Comparison of ENCODE assay signal across 17 cellular contexts in the genomic region with DNA sequence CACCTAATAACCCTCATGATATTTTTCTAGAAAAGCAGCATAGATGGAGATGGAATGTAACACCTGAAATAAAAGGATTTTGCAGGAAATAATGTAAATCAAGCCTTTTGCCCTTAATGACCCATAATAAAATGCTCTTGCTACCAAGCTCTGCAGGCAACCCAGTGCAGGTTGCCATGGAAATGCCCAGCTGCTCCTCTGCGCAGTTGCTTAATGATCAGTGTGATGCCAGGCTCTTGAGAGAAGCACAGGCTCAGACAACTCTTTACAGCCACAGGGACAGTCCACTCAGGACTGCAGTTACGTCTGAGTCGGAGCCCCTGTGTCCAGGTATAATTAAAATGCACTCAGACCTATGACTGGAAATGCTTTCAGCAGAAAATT.
A peak's percentile ranks its signal among the peaks of the same experiment; 100 is the strongest.
DNase-seq lines count a peak whose midpoint lies in the region; ATAC-seq and TF ChIP-seq lines count a peak whose summit lies in the region.
"Had no signal": no experiment of that assay in that cellular context is flagged by ENCODE, and none has a peak within 500 bp of the region (broad histone marks: within the 10 kb centered on the region; RNA-seq: fewer than 3 reads in every experiment).

No MANE protein-coding gene starts in this region.

- no peaks in the 10 kb centered on the region for H4K20me1 ChIP-seq in SK-N-SH (ENCODE audit: insufficient read depth)

- H3K9me3 ChIP-seq in SK-N-SH = no peaks in the 10 kb centered on the region
- H3K9me3 ChIP-seq in sigmoid colon = no peaks in the 10 kb centered on the region
- H3K9me3 ChIP-seq: suprapubic skin had no signal

- no peaks in the 10 kb centered on the region for H3F3A ChIP-seq in SK-N-SH (replicated peaks; ENCODE audit: insufficient read depth)

- H3K36me3 ChIP-seq in SK-N-SH (replicated peaks in 1 of 2; ENCODE audit: control insufficient read depth in 1 of 2, insufficient read depth in 2 of 2, low read length in 1 of 2) = no peaks in the 10 kb centered on the region
- H3K36me3 ChIP-seq in sigmoid colon = no peaks in the 10 kb centered on the region
- H3K36me3 ChIP-seq: suprapubic skin had no signal

- H3K27me3 ChIP-seq in SK-N-SH (ENCODE audit: insufficient read depth) (no peaks in the 10 kb centered on the region), sigmoid colon (no peaks in the 10 kb centered on the region)
- H3K27me3 ChIP-seq: hepatocyte, suprapubic skin had no signal

- H3K9me2 ChIP-seq in SK-N-SH = no peaks in the 10 kb centered on the region

- H3K4me3 ChIP-seq in SK-N-SH (ENCODE audit: low read depth in 2 of 2, low read length in 1 of 2) (no peak overlapping the region), sigmoid colon (no peak overlapping the region)
- H3K4me3 ChIP-seq: hepatocyte, suprapubic skin had no signal

- no peaks in the 10 kb centered on the region for H3K79me2 ChIP-seq in SK-N-SH (ENCODE audit: insufficient read depth)
- H3K79me2 ChIP-seq: hepatocyte had no signal

- no peak overlapping the region for H3K4me2 ChIP-seq in SK-N-SH
- H3K4me2 ChIP-seq: hepatocyte had no signal

- H3K27ac ChIP-seq in SK-N-SH (ENCODE audit: low read depth in 2 of 2, low read length in 1 of 2) (no peak overlapping the region), sigmoid colon (no peak overlapping the region)
- H3K27ac ChIP-seq: hepatocyte, suprapubic skin had no signal

- no peak overlapping the region for H2AFZ ChIP-seq in SK-N-SH (ENCODE audit: low read depth)
- H2AFZ ChIP-seq: hepatocyte had no signal

- no peak for TF ChIP-seq POLR2A in sigmoid colon (IDR thresholded peaks at IDR 0.05)

- TF ChIP-seq CTCF in SK-N-SH (IDR thresholded peaks at IDR 0.05) (no peak), sigmoid colon (IDR thresholded peaks at IDR 0.05) (no peak)

- H3K9ac ChIP-seq in SK-N-SH = no peak overlapping the region

- intact Hi-C loops in sigmoid colon (cut with DNase I) = loop anchor here (5.0 kb wide), 1 partner anchor 138 kb away; no protein-coding TSS in a partner anchor

- DNase-seq in SK-N-SH (peak; percentile 14), NCI-H774 (lab: John Stamatoyannopoulos, UW) (peak; percentile 30), kidney tubule cell (ENCODE audit: low spot score) (peak; percentile 3), superior temporal gyrus (ENCODE audit: extremely low spot score) (peak; percentile 47), sigmoid colon (no peak), CD1c-positive myeloid dendritic cell (ENCODE audit: extremely low spot score) (no peak), NCI-H128 (lab: John Stamatoyannopoulos, UW; ENCODE audit: unreplicated experiment) (no peak)
- DNase-seq: activated CD8-positive, alpha-beta memory T cell treated with anti-CD3 and anti-CD28 coated beads, Interleukin-2, amount 10 ng/mL, durations not matched to agents 7 days and 5 days; activated effector memory CD4-positive, alpha-beta T cell treated with Interleukin-2 at 50 U/mL for 16 hours; CD8-positive, alpha-beta T cell; stimulated activated CD4-positive, alpha-beta T cell treated with anti-CD3 and anti-CD28 coated beads, Interleukin-4, amount 100 ng/mL, for 24 hours; stimulated activated CD8-positive, alpha-beta memory T cell treated with anti-CD3 and anti-CD28 coated beads, Interleukin-4, amount 100 ng/mL, for 48 hours; T-helper 9 cell had no signal

- POLR2A ChIA-PET in SK-N-SH (lab: Yijun Ruan, JAX) = no interaction called here

- H3K4me1 ChIP-seq in SK-N-SH (ENCODE audit: control insufficient read depth in 1 of 2, insufficient read depth in 2 of 2, low read depth in 1 of 2, low read length in 1 of 2) (peaks cover 0 to 6% of the 10 kb centered on the region in 2 experiments; a peak in 2 of 4 replicates), sigmoid colon (peaks cover 0 to 8% (median 1%) of the 10 kb centered on the region in 4 donors)
- H3K4me1 ChIP-seq: suprapubic skin had no signal

- CTCF ChIA-PET in SK-N-SH (lab: Yijun Ruan, JAX) = interaction anchor here (1.1 to 1.9 kb wide), 4 partner anchors 19 to 425 kb away, joined by 3 to 7 read pairs (median 4); no protein-coding TSS in a partner anchor

- WGBS in SK-N-SH (ENCODE audit: low lambda C conversion rate) = 76% methylated on average over 3 of the region's 3 CpGs
- WGBS in sigmoid colon, 2 donors = 80 to 88% methylated on average over 3 of the region's 3 CpGs

- ATAC-seq in SK-N-SH treated with all-trans-retinoic acid at 6 μM for 48 hours = no peak
- ATAC-seq: activated CD4-positive, CD25-positive, alpha-beta regulatory T cell treated with anti-CD3 and anti-CD28 coated beads, Interleukin-2, amount 50 U/mL, for 24 hours; activated CD8-positive, alpha-beta memory T cell treated with anti-CD3 and anti-CD28 coated beads, Interleukin-2, amount 10 ng/mL, durations not matched to agents 7 days and 5 days; CD8-positive, alpha-beta T cell had no signal

- TF ChIP-seq EP300 in SK-N-SH (IDR thresholded peaks at IDR 0.05; ENCODE audit: borderline replicate concordance in 1 of 2, low read depth in 1 of 2, low read length in 1 of 2) (no peak), sigmoid colon (IDR thresholded peaks at IDR 0.05) (no peak)

- TF ChIP-seq RAD21 in SK-N-SH (IDR thresholded peaks at IDR 0.05; ENCODE audit: low read length) = no peak

TF ChIP-seq in SK-N-SH, 30 proteins besides CTCF, POLR2A, EP300 and RAD21:
- no peak for TF ChIP-seq FOXM1 (IDR thresholded peaks at IDR 0.05; ENCODE audit: low read depth)

TF ChIP-seq in SK-N-SH treated with all-trans-retinoic acid at 6 μM for 48 hours, 23 proteins besides CTCF, POLR2A, EP300 and RAD21:
- TF ChIP-seq, protein P1, sequence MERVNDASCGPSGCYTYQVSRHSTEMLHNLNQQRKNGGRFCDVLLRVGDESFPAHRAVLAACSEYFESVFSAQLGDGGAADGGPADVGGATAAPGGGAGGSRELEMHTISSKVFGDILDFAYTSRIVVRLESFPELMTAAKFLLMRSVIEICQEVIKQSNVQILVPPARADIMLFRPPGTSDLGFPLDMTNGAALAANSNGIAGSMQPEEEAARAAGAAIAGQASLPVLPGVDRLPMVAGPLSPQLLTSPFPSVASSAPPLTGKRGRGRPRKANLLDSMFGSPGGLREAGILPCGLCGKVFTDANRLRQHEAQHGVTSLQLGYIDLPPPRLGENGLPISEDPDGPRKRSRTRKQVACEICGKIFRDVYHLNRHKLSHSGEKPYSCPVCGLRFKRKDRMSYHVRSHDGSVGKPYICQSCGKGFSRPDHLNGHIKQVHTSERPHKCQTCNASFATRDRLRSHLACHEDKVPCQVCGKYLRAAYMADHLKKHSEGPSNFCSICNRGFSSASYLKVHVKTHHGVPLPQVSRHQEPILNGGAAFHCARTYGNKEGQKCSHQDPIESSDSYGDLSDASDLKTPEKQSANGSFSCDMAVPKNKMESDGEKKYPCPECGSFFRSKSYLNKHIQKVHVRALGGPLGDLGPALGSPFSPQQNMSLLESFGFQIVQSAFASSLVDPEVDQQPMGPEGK (CRISPR knock-in tag; IDR thresholded peaks at IDR 0.05; ENCODE audit: borderline replicate concordance) = no peak
- TF ChIP-seq, protein P2, sequence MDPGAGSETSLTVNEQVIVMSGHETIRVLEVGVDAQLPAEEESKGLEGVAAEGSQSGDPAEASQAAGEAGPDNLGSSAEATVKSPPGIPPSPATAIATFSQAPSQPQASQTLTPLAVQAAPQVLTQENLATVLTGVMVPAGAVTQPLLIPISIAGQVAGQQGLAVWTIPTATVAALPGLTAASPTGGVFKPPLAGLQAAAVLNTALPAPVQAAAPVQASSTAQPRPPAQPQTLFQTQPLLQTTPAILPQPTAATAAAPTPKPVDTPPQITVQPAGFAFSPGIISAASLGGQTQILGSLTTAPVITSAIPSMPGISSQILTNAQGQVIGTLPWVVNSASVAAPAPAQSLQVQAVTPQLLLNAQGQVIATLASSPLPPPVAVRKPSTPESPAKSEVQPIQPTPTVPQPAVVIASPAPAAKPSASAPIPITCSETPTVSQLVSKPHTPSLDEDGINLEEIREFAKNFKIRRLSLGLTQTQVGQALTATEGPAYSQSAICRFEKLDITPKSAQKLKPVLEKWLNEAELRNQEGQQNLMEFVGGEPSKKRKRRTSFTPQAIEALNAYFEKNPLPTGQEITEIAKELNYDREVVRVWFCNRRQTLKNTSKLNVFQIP (CRISPR knock-in tag; IDR thresholded peaks at IDR 0.05; ENCODE audit: borderline replicate concordance, low read depth) = no peak
- TF ChIP-seq ZNF8 (CRISPR knock-in tag; IDR thresholded peaks at IDR 0.05) = no peak
- no peak for TF ChIP-seq PPARA (CRISPR knock-in tag; IDR thresholded peaks at IDR 0.05; ENCODE audit: borderline replicate concordance)

Comparison
In these comparisons a context has a peak if more than half of its experiments do, and no peak if none do; other contexts are left out.
1. DNase-seq: peak in SK-N-SH (single experiment), NCI-H774 (single experiment), kidney tubule cell (single experiment) and superior temporal gyrus (single experiment); none in sigmoid colon (single experiment), CD1c-positive myeloid dendritic cell (single experiment) and NCI-H128 (single experiment).